In genomic region chr5:14686517-14686916, GRCh38 we compare ENCODE assay signal across 18 cellular contexts. TPM values are rescaled to one million over a fixed set of nuclear protein-coding genes. Genes with fewer than 3 reads are reported as not detected.
DNase-seq lines count a peak whose midpoint lies in the region; ATAC-seq and TF ChIP-seq lines count a peak whose summit lies in the region.
"Had no signal": no experiment of that assay in that cellular context is flagged by ENCODE, and none has a peak within 500 bp of the region (broad histone marks: within the 10 kb centered on the region; RNA-seq: fewer than 3 reads in every experiment).

No MANE protein-coding gene starts in this region.

- H3K4me3 ChIP-seq in heart left ventricle, result no peak overlapping the region
- no peak overlapping the region for H3K4me3 ChIP-seq in esophagus squamous epithelium
- H3K4me3 ChIP-seq in suprapubic skin, result no peak overlapping the region
- no peak overlapping the region for H3K4me3 ChIP-seq in MM.1S (ENCODE audit: low read length)
- H3K4me3 ChIP-seq: HAP-1, MG63, Peyer's patch had no signal

- ATAC-seq in heart left ventricle, result no peak
- no peak for ATAC-seq in Right ventricle myocardium inferior
- ATAC-seq in GM21576 (IDR thresholded peaks at IDR 0.05; ENCODE audit: unreplicated experiment), result no peak

- H2AFZ ChIP-seq in MM.1S (ENCODE audit: low read length), result no peak overlapping the region

- no peak for DNase-seq in heart left ventricle
- DNase-seq in Right ventricle myocardium inferior (ENCODE audit: missing footprints), result no peak
- DNase-seq in RWPE1 (ENCODE audit: low spot score), result peak; percentile 43
- DNase-seq in esophagus squamous epithelium (lab: John Stamatoyannopoulos, UW), result no peak
- DNase-seq in suprapubic skin (ENCODE audit: low spot score in 2 of 2), result no peak
- no peak for DNase-seq in NCI-H345 treated with DMSO at 0.1 percent for 48 hours (lab: John Stamatoyannopoulos, UW; ENCODE audit: unreplicated experiment)
- DNase-seq in MM.1S, result no peak
- DNase-seq: AML-193; CD4-positive, alpha-beta T cell; DMS79 treated with DMSO at 0.1 percent for 48 hours; KG1; MG63; NCI-H1105 treated with DMSO at 0.1 percent for 48 hours; NCI-H187 treated with DMSO at 0.1 percent for 48 hours; NCI-H524; Peyer's patch had no signal

- no peaks in the 10 kb centered on the region for H3F3A ChIP-seq in MM.1S (ENCODE audit: insufficient read depth, low read length)

- POLR2A ChIA-PET in RWPE1 (lab: Yijun Ruan, JAX; ENCODE audit: low non-redundant PET), result no interaction called here

- H3K4me1 ChIP-seq in heart left ventricle, result peaks cover 0 to 51% (median 21%) of the 10 kb centered on the region in 12 donors
- H3K4me1 ChIP-seq in esophagus squamous epithelium, result peaks cover 0 to 40% (median 14%) of the 10 kb centered on the region in 3 donors
- peaks cover 32% of the 10 kb centered on the region for H3K4me1 ChIP-seq in suprapubic skin
- no peaks in the 10 kb centered on the region for H3K4me1 ChIP-seq in MM.1S (ENCODE audit: low read length)
- H3K4me1 ChIP-seq: HAP-1 had no signal

- TF ChIP-seq POLR2A in heart left ventricle (IDR thresholded peaks at IDR 0.05) (no peak), esophagus squamous epithelium (IDR thresholded peaks at IDR 0.05) (no peak), suprapubic skin (IDR thresholded peaks at IDR 0.05) (no peak)

- TF ChIP-seq CTCF in heart left ventricle (IDR thresholded peaks at IDR 0.05) (no peak), RWPE1 (conservative IDR thresholded peaks at IDR 0.05; ENCODE audit: low read depth) (no peak), esophagus squamous epithelium (IDR thresholded peaks at IDR 0.05) (no peak), suprapubic skin (IDR thresholded peaks at IDR 0.05) (no peak), MM.1S (IDR thresholded peaks at IDR 0.05; ENCODE audit: low read length) (no peak)

- intact Hi-C loops in heart left ventricle (cut with DNase I) (loop anchor here in 7 of 10 donors (2.0 to 5.0 kb wide), 4 partner anchors 41 to 326 kb away; partner anchors contain the start of gene ANKH (in 2 of the 7)), Right ventricle myocardium inferior (cut with DNase I) (loop anchor here (5.0 kb wide), 1 partner anchor 186 kb away; the partner anchor contains the start of gene ANKH), esophagus squamous epithelium (cut with DNase I) (no loop called here)

- no peaks in the 10 kb centered on the region; the same call in 1 of the 2 replicates for H4K20me1 ChIP-seq in MM.1S (ENCODE audit: insufficient read depth, low read length)

- H3K27me3 ChIP-seq in heart left ventricle (no peaks in the 10 kb centered on the region), esophagus squamous epithelium (no peaks in the 10 kb centered on the region), suprapubic skin (no peaks in the 10 kb centered on the region), MM.1S (replicated peaks; ENCODE audit: insufficient read depth, low read length) (no peaks in the 10 kb centered on the region)
- H3K27me3 ChIP-seq: MG63, Peyer's patch had no signal

- TF ChIP-seq EP300 in suprapubic skin (IDR thresholded peaks at IDR 0.05), result no peak

- CTCF ChIA-PET in RWPE1 (lab: Yijun Ruan, JAX), result interaction anchor here (0.6 to 1.9 kb wide), 5 partner anchors 17 to 351 kb away, joined by 3 to 5 read pairs (median 4); no protein-coding TSS in a partner anchor

- H3K27ac ChIP-seq in heart left ventricle, result peak overlapping the region in 9 of 12 donors; percentile 17 to 82 (median 70)
- H3K27ac ChIP-seq in RWPE1, result peak overlapping the region; percentile 81; the same call in 1 of the 2 replicates
- peak overlapping the region in 3 of 4 donors; percentile 52 to 76 (median 62) for H3K27ac ChIP-seq in esophagus squamous epithelium
- H3K27ac ChIP-seq in suprapubic skin, result peak overlapping the region; percentile 1
- no peak overlapping the region for H3K27ac ChIP-seq in MM.1S (ENCODE audit: low read length)
- H3K27ac ChIP-seq: Peyer's patch had no signal

- no peak overlapping the region for H3K9ac ChIP-seq in MM.1S (ENCODE audit: low read length)

- H3K36me3 ChIP-seq in heart left ventricle (peaks cover 6 to 90% (median 74%) of the 10 kb centered on the region in 9 donors), esophagus squamous epithelium (peaks cover 23 to 83% (median 27%) of the 10 kb centered on the region in 3 donors), suprapubic skin (peaks cover 60% of the 10 kb centered on the region), MM.1S (replicated peaks; ENCODE audit: insufficient read depth, low read length) (peaks cover 44% of the 10 kb centered on the region)

- H3K9me3 ChIP-seq in heart left ventricle (peaks cover 0 to 11% (median 4%) of the 10 kb centered on the region in 12 donors), esophagus squamous epithelium (peaks cover 0 to 8% (median 5%) of the 10 kb centered on the region in 3 donors), suprapubic skin (no peaks in the 10 kb centered on the region), MM.1S (replicated peaks; ENCODE audit: insufficient read depth, low read length) (no peaks in the 10 kb centered on the region)
- H3K9me3 ChIP-seq: HAP-1 had no signal

- peaks cover 60% of the 10 kb centered on the region for H3K79me2 ChIP-seq in MM.1S (ENCODE audit: low read length)

- H3K9me2 ChIP-seq in MM.1S (replicated peaks; ENCODE audit: insufficient read depth, low read length), result no peaks in the 10 kb centered on the region

- no peak overlapping the region for H3K4me2 ChIP-seq in MM.1S (ENCODE audit: low read depth, low read length)

RNA-seq across cellular contexts. Expression of gene OTULIN, which starts 22.0 kb away (rescaled TPM):
- total RNA-seq in heart left ventricle, result 10 to 100 TPM; 19.3 to 42.0 (median 27.5) TPM
- 10 to 100 TPM in 1 of 2 donors, 1 to 10 TPM in 1; 7.6 to 12.4 TPM for polyA plus RNA-seq in heart left ventricle
- total RNA-seq in Right ventricle myocardium inferior, result 22.4 TPM
- 10 to 100 TPM; 23.9 to 38.6 (median 34.5) TPM for total RNA-seq in esophagus squamous epithelium
- total RNA-seq in suprapubic skin, result 100 to 1,000 TPM in 1 of 4 donors, 10 to 100 TPM in 3; 44.8 to 155 (median 62.5) TPM
